1 cellular context compared by ENCODE assay signal in genomic region chr5:171570244-171570819, GRCh38.
TF ChIP-seq lines count a peak whose summit lies in the region.

No MANE protein-coding gene starts in this region.

TF ChIP-seq in GM23338, 12 proteins besides CTCF, POLR2A, EP300 and RAD21 (continued from another document):
- no peak for TF ChIP-seq ZNF462 (CRISPR knock-in tag; IDR thresholded peaks at IDR 0.05)
- no peak for TF ChIP-seq EZH2 (IDR thresholded peaks at IDR 0.05; ENCODE audit: low read depth, unreplicated experiment)
- TF ChIP-seq ETS1 (IDR thresholded peaks at IDR 0.05) = no peak
- TF ChIP-seq POLR2AphosphoS5 (IDR thresholded peaks at IDR 0.05; ENCODE audit: low read depth) = no peak
